Comparison of ENCODE assay signal across 9 cellular contexts in the genomic region with DNA sequence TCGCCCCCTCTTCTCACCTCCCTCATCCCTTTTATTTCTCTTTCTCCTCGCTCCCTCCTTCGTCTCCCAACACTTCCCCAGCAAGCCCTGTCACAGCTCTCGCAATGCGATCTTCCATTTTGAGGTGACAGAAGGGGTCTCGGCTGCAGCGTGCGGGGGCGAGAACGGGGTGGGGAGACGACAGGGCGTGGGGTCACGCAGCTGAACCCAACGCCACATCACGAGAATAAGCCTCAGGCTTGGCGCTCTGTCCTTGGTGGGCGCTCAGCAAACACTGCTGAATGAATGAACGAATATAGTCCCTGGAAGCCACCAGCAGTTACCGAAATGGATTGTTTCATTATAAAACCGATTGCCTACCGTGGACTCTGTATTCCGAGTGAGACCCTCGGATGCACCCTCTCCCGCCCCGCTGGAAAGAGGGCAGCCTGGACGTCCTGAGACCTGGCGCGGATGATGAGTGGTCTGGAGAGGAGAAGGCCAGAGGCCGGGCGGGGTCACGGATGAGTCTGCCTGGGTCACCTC. TPM values are rescaled to one million over a fixed set of nuclear protein-coding genes. Genes with fewer than 3 reads are reported as not detected.
A peak's percentile ranks its signal among the peaks of the same experiment; 100 is the strongest.
DNase-seq lines count a peak whose midpoint lies in the region; ATAC-seq and TF ChIP-seq lines count a peak whose summit lies in the region.
"Had no signal": no experiment of that assay in that cellular context is flagged by ENCODE, and none has a peak within 500 bp of the region (broad histone marks: within the 10 kb centered on the region; RNA-seq: fewer than 3 reads in every experiment).

No MANE protein-coding gene starts in this region.

- TF ChIP-seq CTCF in GM13976 (IDR thresholded peaks at IDR 0.05; ENCODE audit: borderline replicate concordance, control extremely low read depth, extremely low read depth, insufficient read depth, missing control alignments): no peak
- no peak for TF ChIP-seq CTCF in activated B cell treated with CpG ODN at 0.5 μM for 24 hours (IDR thresholded peaks at IDR 0.05)
- no peak for TF ChIP-seq CTCF in fibroblast of mammary gland (conservative IDR thresholded peaks at IDR 0.05; ENCODE audit: control insufficient read depth, insufficient read depth, low read depth, low read length)
- no peak for TF ChIP-seq CTCF in gastrocnemius medialis (IDR thresholded peaks at IDR 0.05 in 4 of 5, conservative IDR thresholded peaks at IDR 0.05 in 1 of 5)
- no peak for TF ChIP-seq CTCF in thyroid gland (IDR thresholded peaks at IDR 0.05)
- TF ChIP-seq CTCF in GM13977 (IDR thresholded peaks at IDR 0.05; ENCODE audit: extremely low read depth, insufficient read depth, missing control alignments): no peak

- POLR2A ChIA-PET in activated B cell treated with CpG ODN at 0.5 μM for 24 hours (lab: Charles Lee): interaction anchor here (0.7 kb wide), 1 partner anchor 1587 kb away, joined by 3 read pairs; no protein-coding TSS in a partner anchor

- peaks cover 64% of the 10 kb centered on the region for H3K4me1 Mint-ChIP-seq in activated B cell treated with CpG ODN at 0.5 μM for 24 hours

- peaks cover 18% of the 10 kb centered on the region for H3K9me3 Mint-ChIP-seq in activated B cell treated with CpG ODN at 0.5 μM for 24 hours

- H3K27me3 Mint-ChIP-seq in activated B cell treated with CpG ODN at 0.5 μM for 24 hours: peaks cover 75% of the 10 kb centered on the region

- H3K9me3 ChIP-seq in gastrocnemius medialis: no peaks in the 10 kb centered on the region
- H3K9me3 ChIP-seq in thyroid gland: no peaks in the 10 kb centered on the region

- H3K27me3 ChIP-seq in gastrocnemius medialis (peaks cover 90 to 100% (median 95%) of the 10 kb centered on the region in 3 donors), thyroid gland (peaks cover 72% of the 10 kb centered on the region)

- H3K36me3 Mint-ChIP-seq in activated B cell treated with CpG ODN at 0.5 μM for 24 hours (ENCODE audit: low read depth): peaks cover 3% of the 10 kb centered on the region

- H3K4me1 ChIP-seq in gastrocnemius medialis (peaks cover 30 to 46% of the 10 kb centered on the region in 2 donors), thyroid gland (peaks cover 7 to 54% of the 10 kb centered on the region in 2 donors)

- in situ Hi-C loops in GM13976 (cut with MboI; ENCODE audit: low sequenced_read_pairs, unreplicated experiment): no loop called here
- in situ Hi-C loops in gastrocnemius medialis (cut with MboI; ENCODE audit: low sequenced_read_pairs in 4 of 4): loop anchor here in 1 of 4 donors (25.0 kb wide), 1 partner anchor 541 kb away; no protein-coding TSS in a partner anchor
- in situ Hi-C loops in GM13977 (cut with MboI; ENCODE audit: low pct_unique_long_range_greater_than_20kb, low sequenced_read_pairs, unreplicated experiment): no loop called here

- intact Hi-C loops in activated B cell treated with CpG ODN at 0.5 μM for 24 hours (cut with micrococcal nuclease) (loop anchor here (10.0 kb wide), 1 partner anchor 1228 kb away; the partner anchor contains the start of gene CDYL), gastrocnemius medialis (cut with DNase I; ENCODE audit: low total_unique reads) (loop anchor here (10.0 kb wide), 1 partner anchor 258 kb away; no protein-coding TSS in a partner anchor), thyroid gland (cut with DNase I) (no loop called here)

- peak overlapping the region; percentile 60 for H3K27ac Mint-ChIP-seq in activated B cell treated with CpG ODN at 0.5 μM for 24 hours

- H3K4me3 ChIP-seq in fibroblast of mammary gland (ENCODE audit: control insufficient read depth, low read depth, low read length): peak overlapping the region; percentile 68
- H3K4me3 ChIP-seq in gastrocnemius medialis: peak overlapping the region; percentile 35 to 56 (median 50)
- H3K4me3 ChIP-seq in thyroid gland (replicated peaks in 1 of 3): peak overlapping the region in 1 of 3 donors; percentile 32

- H3K27ac ChIP-seq in gastrocnemius medialis (peak overlapping the region in 3 of 4 donors; percentile 58 to 73 (median 70)), thyroid gland (no peak overlapping the region)

- no peaks in the 10 kb centered on the region for H3K36me3 ChIP-seq in gastrocnemius medialis
- H3K36me3 ChIP-seq in thyroid gland: no peaks in the 10 kb centered on the region

- WGBS in thyroid gland, 2 donors: 13% methylated on average over 24 to 29 of the region's 31 CpGs

- CTCF ChIA-PET in activated B cell treated with CpG ODN at 0.5 μM for 24 hours (lab: Charles Lee): no interaction called here

- ATAC-seq in activated B cell treated with CpG ODN at 0.5 μM for 24 hours (ENCODE audit: low read depth): no peak
- ATAC-seq in gastrocnemius medialis: no peak
- ATAC-seq in HG03442 (IDR thresholded peaks at IDR 0.05; ENCODE audit: unreplicated experiment): no peak

- TF ChIP-seq POLR2A in gastrocnemius medialis (IDR thresholded peaks at IDR 0.05) (no peak), thyroid gland (IDR thresholded peaks at IDR 0.05) (no peak)

- DNase-seq in GM13976 (ENCODE audit: low spot score) (peak; percentile 29), activated B cell treated with CpG ODN at 0.5 μM for 24 hours (no peak), fibroblast of mammary gland (ENCODE audit: low read depth) (peak; percentile 41), gastrocnemius medialis (no peak), thyroid gland (no peak), SHP77 (lab: John Stamatoyannopoulos, UW) (no peak), GM13977 (ENCODE audit: low spot score) (no peak)
- DNase-seq: KG1 had no signal

- peak overlapping the region; percentile 28 for H3K4me3 Mint-ChIP-seq in activated B cell treated with CpG ODN at 0.5 μM for 24 hours

RNA-seq across cellular contexts. Expression of gene NRN1, which starts 3.9 kb away (rescaled TPM):
- 0.12 TPM in 1 of 2 replicates, not detected in the other for total RNA-seq in activated B cell treated with CpG ODN at 0.5 μM for 24 hours
- 1 to 10 TPM; 6.4 to 9.9 (median 6.8) TPM for total RNA-seq in gastrocnemius medialis
- 10 to 100 TPM in 1 of 4 donors, 1 to 10 TPM in 3; 1.1 to 10.3 (median 6.2) TPM for total RNA-seq in thyroid gland

Comparison
In these comparisons a context has a peak if more than half of its experiments do, and no peak if none do; other contexts are left out.
1. DNase-seq: peak in GM13976 (single experiment) and fibroblast of mammary gland (single experiment); none in activated B cell treated with CpG ODN at 0.5 μM for 24 hours (single experiment), gastrocnemius medialis (0 of 2), thyroid gland (0 of 2), SHP77 (0 of 2) and GM13977 (single experiment).
2. H3K27ac ChIP-seq: peak in gastrocnemius medialis (3 of 4); none in thyroid gland (0 of 3).